7 cellular contexts compared by ENCODE assay signal in the genomic region with DNA sequence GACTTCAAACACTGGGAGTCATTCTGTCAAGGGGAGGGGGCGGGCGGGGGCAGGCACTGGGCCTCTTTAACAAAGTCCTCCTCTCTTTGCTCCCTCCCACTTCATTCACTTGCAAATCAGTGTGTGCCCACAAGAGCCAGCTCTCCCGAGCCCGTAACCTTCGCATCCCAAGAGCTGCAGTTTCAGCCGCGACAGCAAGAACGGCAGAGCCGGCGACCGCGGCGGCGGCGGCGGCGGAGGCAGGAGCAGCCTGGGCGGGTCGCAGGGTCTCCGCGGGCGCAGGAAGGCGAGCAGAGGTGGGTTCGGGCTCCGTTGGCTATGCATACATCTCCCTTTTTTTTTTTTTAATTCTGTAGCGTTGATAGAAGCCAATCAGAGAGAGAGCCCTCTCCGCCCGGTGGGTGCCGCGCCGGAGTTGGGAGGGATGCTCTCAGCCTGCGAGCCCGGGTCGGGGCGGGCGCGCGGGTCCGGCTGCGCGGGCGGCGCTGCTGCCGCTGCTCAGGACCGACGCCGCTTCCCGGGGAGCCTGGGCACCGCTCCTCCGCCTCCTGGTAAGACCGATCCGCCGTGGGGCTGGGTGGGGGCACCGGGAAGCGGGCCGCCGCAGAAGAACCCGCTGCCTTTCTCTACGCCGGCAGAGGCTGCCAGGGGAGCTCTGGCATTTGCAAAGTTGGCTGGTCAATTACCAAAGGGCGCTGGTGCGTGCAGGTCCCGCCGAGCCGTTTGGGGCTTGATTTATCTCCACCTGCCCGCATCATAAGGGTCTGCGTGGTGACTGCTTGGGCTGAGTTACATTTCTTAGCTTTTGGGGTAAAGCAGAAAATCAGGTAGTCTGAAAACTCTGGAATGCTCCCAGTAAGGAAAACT. TPM values are rescaled to one million over a fixed set of nuclear protein-coding genes. Genes with fewer than 3 reads are reported as not detected.
DNase-seq lines count a peak whose midpoint lies in the region; TF ChIP-seq lines count a peak whose summit lies in the region.

TSS of gene CDH6 (plus strand) at position 96 of the 867 bp plus-strand sequence. CDS start 73,788 bp downstream, outside the sequence.

- H3K4me1 Mint-ChIP-seq in osteocyte (ENCODE audit: unreplicated experiment), result peaks cover 38% of the 10 kb centered on the region

- H3F3A ChIP-seq in SK-N-SH (replicated peaks; ENCODE audit: insufficient read depth), result peaks cover 8% of the 10 kb centered on the region

- H3K9ac ChIP-seq in HUES64 (ENCODE audit: low read depth, low read length), result peak within 1 kb of the TSS; percentile 76
- no peak within 1 kb of the TSS for H3K9ac ChIP-seq in SK-N-SH

- peak; percentile 75 for DNase-seq in SK-N-SH
- peak; percentile 18 to 79 (median 62) for DNase-seq in head of caudate nucleus
- peak; percentile 88 for DNase-seq in osteocyte (ENCODE audit: extremely low spot score, unreplicated experiment)
- DNase-seq in putamen (ENCODE audit: low spot score), result no peak
- DNase-seq in activated naive CD4-positive, alpha-beta T cell treated with anti-CD3 and anti-CD28 coated beads, Interleukin-2, amount 50 U/mL, for 16 hours, result no peak
- no peak for DNase-seq in effector memory CD4-positive, alpha-beta T cell

- peaks cover 49% of the 10 kb centered on the region for H3K27me3 ChIP-seq in HUES64 (ENCODE audit: insufficient read depth, low read length)
- peaks cover 39% of the 10 kb centered on the region for H3K27me3 ChIP-seq in SK-N-SH (ENCODE audit: insufficient read depth)
- H3K27me3 ChIP-seq in effector memory CD4-positive, alpha-beta T cell (replicated peaks; ENCODE audit: control insufficient read depth, insufficient read depth, low read length, poor library complexity, severe bottlenecking), result peaks cover 4% of the 10 kb centered on the region

- H3K79me2 ChIP-seq in SK-N-SH (ENCODE audit: insufficient read depth), result no peaks in the 10 kb centered on the region

- no peaks in the 10 kb centered on the region for H3K9me3 Mint-ChIP-seq in osteocyte (ENCODE audit: unreplicated experiment)

- intact Hi-C loops in head of caudate nucleus (cut with DNase I), result no loop called here

- H3K4me1 ChIP-seq in HUES64 (ENCODE audit: insufficient read depth, low read length) (peaks cover 27% of the 10 kb centered on the region), SK-N-SH (ENCODE audit: control insufficient read depth in 1 of 2, insufficient read depth in 2 of 2, low read depth in 1 of 2, low read length in 1 of 2) (peaks cover 0 to 3% of the 10 kb centered on the region in 2 experiments; a peak in 1 of 4 replicates)
- no peaks in the 10 kb centered on the region for H3K4me1 ChIP-seq in effector memory CD4-positive, alpha-beta T cell (ENCODE audit: control insufficient read depth, insufficient read depth, low read length, poor library complexity, severe bottlenecking)

- CTCF ChIA-PET in SK-N-SH (lab: Yijun Ruan, JAX), result interaction anchor here (0.7 to 1.2 kb wide), 2 partner anchors 9 to 629 kb away, joined by 3 to 4 read pairs; no protein-coding TSS in a partner anchor

- H3K4me3 Mint-ChIP-seq in osteocyte (ENCODE audit: unreplicated experiment), result peak within 1 kb of the TSS; percentile 95

- H3K27ac ChIP-seq in HUES64 (ENCODE audit: low read depth, low read length) (no peak within 1 kb of the TSS; the same call in 1 of the 2 replicates), SK-N-SH (ENCODE audit: low read depth in 2 of 2, low read length in 1 of 2) (no peak within 1 kb of the TSS)
- H3K27ac ChIP-seq in effector memory CD4-positive, alpha-beta T cell (ENCODE audit: insufficient read depth, low read length, poor library complexity, severe bottlenecking), result no peak within 1 kb of the TSS

- TF ChIP-seq CTCF in SK-N-SH (IDR thresholded peaks at IDR 0.05) (no peak), osteocyte (IDR thresholded peaks at IDR 0.05) (peak; percentile 9)

- H3K9me3 ChIP-seq in HUES64 (ENCODE audit: insufficient read depth, low read depth, low read length) (no peaks in the 10 kb centered on the region), SK-N-SH (no peaks in the 10 kb centered on the region)
- H3K9me3 ChIP-seq in effector memory CD4-positive, alpha-beta T cell (ENCODE audit: control insufficient read depth, low read length), result no peaks in the 10 kb centered on the region

- no peaks in the 10 kb centered on the region for H3K27me3 Mint-ChIP-seq in osteocyte (ENCODE audit: unreplicated experiment)

- no peaks in the 10 kb centered on the region for H4K20me1 ChIP-seq in SK-N-SH (ENCODE audit: insufficient read depth)

- peaks cover 43% of the 10 kb centered on the region for H3K36me3 Mint-ChIP-seq in osteocyte (ENCODE audit: unreplicated experiment)

- TF ChIP-seq RAD21 in SK-N-SH (IDR thresholded peaks at IDR 0.05; ENCODE audit: low read length), result no peak

- WGBS in HUES64, result under 1% methylated on average over 65 of the region's 67 CpGs
- 1% methylated on average over 29 of the region's 67 CpGs for WGBS in SK-N-SH (ENCODE audit: low lambda C conversion rate)

- peak within 1 kb of the TSS; percentile 76 for H2AFZ ChIP-seq in SK-N-SH (ENCODE audit: low read depth)

- POLR2A ChIA-PET in SK-N-SH (lab: Yijun Ruan, JAX), result no interaction called here

- TF ChIP-seq EP300 in SK-N-SH (IDR thresholded peaks at IDR 0.05; ENCODE audit: borderline replicate concordance in 1 of 2, low read depth in 1 of 2, low read length in 1 of 2), result no peak

- H3K36me3 ChIP-seq in HUES64 (ENCODE audit: insufficient read depth, low read length) (peaks cover 2% of the 10 kb centered on the region; the same call in 1 of the 2 replicates), SK-N-SH (replicated peaks in 1 of 2; ENCODE audit: control insufficient read depth in 1 of 2, insufficient read depth in 2 of 2, low read length in 1 of 2) (no peaks in the 10 kb centered on the region)
- H3K36me3 ChIP-seq in effector memory CD4-positive, alpha-beta T cell (ENCODE audit: control insufficient read depth, insufficient read depth, low read length), result no peaks in the 10 kb centered on the region

- no peaks in the 10 kb centered on the region for H3K9me2 ChIP-seq in SK-N-SH

- peak within 1 kb of the TSS; percentile 95 for H3K27ac Mint-ChIP-seq in osteocyte (ENCODE audit: unreplicated experiment)

- peak within 1 kb of the TSS; percentile 72 for H3K4me3 ChIP-seq in HUES64 (ENCODE audit: low read length)
- H3K4me3 ChIP-seq in SK-N-SH (ENCODE audit: low read depth in 2 of 2, low read length in 1 of 2), result peak within 1 kb of the TSS; percentile 43 to 63
- no peak within 1 kb of the TSS for H3K4me3 ChIP-seq in effector memory CD4-positive, alpha-beta T cell (ENCODE audit: insufficient read depth, low read depth, low read length, poor library complexity, severe bottlenecking)

- peak within 1 kb of the TSS; percentile 84 for H3K4me2 ChIP-seq in SK-N-SH

TF ChIP-seq in SK-N-SH, 30 proteins besides CTCF, POLR2A, EP300 and RAD21:
- TF ChIP-seq NFIC (IDR thresholded peaks at IDR 0.05; ENCODE audit: borderline replicate concordance), result no peak
- no peak for TF ChIP-seq TCF12 (IDR thresholded peaks at IDR 0.05)
- TF ChIP-seq EZH2phosphoT487 (IDR thresholded peaks at IDR 0.05; ENCODE audit: borderline replicate concordance, low read depth), result peak; percentile 59; the same call in 1 of the 2 replicates
- TF ChIP-seq POLR2AphosphoS5 (IDR thresholded peaks at IDR 0.05; ENCODE audit: low read depth, low read length), result no peak
- TF ChIP-seq SMC3 (IDR thresholded peaks at IDR 0.05; ENCODE audit: low read depth, low read length), result no peak
- no peak for TF ChIP-seq TEAD4 (IDR thresholded peaks at IDR 0.05; ENCODE audit: borderline replicate concordance, insufficient read depth)
- no peak for TF ChIP-seq MXI1 (IDR thresholded peaks at IDR 0.05; ENCODE audit: low read depth, low read length)

RNA-seq across cellular contexts. Expression of gene CDH6, which starts in this region (rescaled TPM):
- polyA plus RNA-seq in HUES64 (2013, experiment 1 of 2), result 22.9 TPM
- polyA plus RNA-seq in HUES64 (2013, experiment 2 of 2), result 37.2 TPM
- 1.1 and 1.4 TPM in 2 replicates for polyA plus RNA-seq in SK-N-SH (2012; rRNA removed)
- polyA plus RNA-seq in SK-N-SH (2012; cell fraction: cytosol; rRNA removed), result 0.93 and 0.96 TPM in 2 replicates
- 0.42 and 0.94 TPM in 2 replicates for polyA plus RNA-seq in SK-N-SH (2012; cell fraction: nucleus; rRNA removed)
- 791 and 792 TPM in 2 replicates for total RNA-seq in osteocyte

Comparison
In these comparisons a context has a peak if more than half of its experiments do, and no peak if none do; other contexts are left out.
1. DNase-seq: peak in SK-N-SH (single experiment), head of caudate nucleus (42 of 42) and osteocyte (single experiment); none in putamen (single experiment), activated naive CD4-positive, alpha-beta T cell treated with anti-CD3 and anti-CD28 coated beads, Interleukin-2, amount 50 U/mL, for 16 hours (single experiment) and effector memory CD4-positive, alpha-beta T cell (0 of 3).